In the genomic region with DNA sequence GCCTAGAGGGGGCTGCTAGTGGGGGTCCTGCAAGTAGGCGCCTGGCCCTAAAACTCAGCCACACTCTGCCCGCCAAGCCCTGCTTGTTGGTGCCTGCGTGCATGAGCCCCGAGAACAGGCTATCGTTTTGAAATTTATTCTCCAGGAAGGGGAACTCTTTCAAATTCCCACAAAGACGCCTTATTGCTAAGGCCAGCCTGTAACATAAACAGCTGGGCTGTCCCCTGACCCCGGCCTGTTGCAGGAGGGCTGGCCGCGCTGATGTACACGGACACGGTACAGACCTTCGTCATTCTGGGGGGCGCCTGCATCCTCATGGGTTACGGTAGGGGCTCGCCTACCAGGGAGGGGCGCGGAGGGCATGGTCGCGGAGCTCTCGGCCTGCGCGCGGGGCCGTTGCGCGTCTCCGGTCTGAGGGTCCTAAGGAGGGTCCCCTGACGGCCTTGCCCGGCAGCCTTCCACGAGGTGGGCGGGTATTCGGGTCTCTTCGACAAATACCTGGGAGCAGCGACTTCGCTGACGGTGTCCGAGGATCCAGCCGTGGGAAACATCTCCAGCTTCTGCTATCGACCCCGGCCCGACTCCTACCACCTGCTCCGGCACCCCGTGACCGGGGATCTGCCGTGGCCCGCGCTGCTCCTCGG, we compare ENCODE assay signal across 8 cellular contexts. TPM values are rescaled to one million over a fixed set of nuclear protein-coding genes. Genes with fewer than 3 reads are reported as not detected.
DNase-seq lines count a peak whose midpoint lies in the region; ATAC-seq, FAIRE-seq and TF ChIP-seq lines count a peak whose summit lies in the region.

No MANE protein-coding gene starts in this region.

- no peak for DNase-seq in A549 (ENCODE audit: low read depth in 1 of 2, low spot score in 1 of 2)
- DNase-seq in chondrocyte (ENCODE audit: low spot score), result peak; percentile 92
- DNase-seq in stimulated activated CD8-positive, alpha-beta memory T cell treated with anti-CD3 and anti-CD28 coated beads, Interleukin-4, amount 100 ng/mL, for 48 hours, result no peak
- no peak for DNase-seq in kidney glomerular epithelial cell (lab: John Stamatoyannopoulos, UW)
- no peak for DNase-seq in NCI-H2171 treated with DMSO at 0.1 percent for 48 hours (lab: John Stamatoyannopoulos, UW)

- no peak for TF ChIP-seq CTCF in A549 (IDR thresholded peaks at IDR 0.05)
- TF ChIP-seq CTCF in chondrocyte (IDR thresholded peaks at IDR 0.05), result no peak

- H3K36me3 Mint-ChIP-seq in chondrocyte (ENCODE audit: low read depth), result peaks cover 4% of the 10 kb centered on the region

- TF ChIP-seq POLR2A in A549 (IDR thresholded peaks at IDR 0.05; ENCODE audit: low read length), result no peak

- H3K27me3 ChIP-seq in mucosa of stomach (ENCODE audit: control insufficient read depth, insufficient read depth, low read length), result peaks cover 26% of the 10 kb centered on the region

- peak overlapping the region; percentile 97 for H3K4me2 ChIP-seq in A549

- H3K4me1 Mint-ChIP-seq in chondrocyte (ENCODE audit: low read depth), result peaks cover 12% of the 10 kb centered on the region

- H3K9ac ChIP-seq in mucosa of stomach (ENCODE audit: low read length), result peak overlapping the region; percentile 55

- H3K4me3 Mint-ChIP-seq in chondrocyte (ENCODE audit: unreplicated experiment), result peak overlapping the region; percentile 73

- no peak for TF ChIP-seq RAD21 in A549 (conservative IDR thresholded peaks at IDR 0.05 in 1 of 2, IDR thresholded peaks at IDR 0.05 in 1 of 2)

- no peak for FAIRE-seq in A549 (lab: Jason Lieb, UNC)

- H3K36me3 ChIP-seq in mucosa of stomach (ENCODE audit: control insufficient read depth, insufficient read depth, low read length), result no peaks in the 10 kb centered on the region

- no peak for TF ChIP-seq EP300 in A549 (IDR thresholded peaks at IDR 0.05)

- H3K9me3 ChIP-seq in A549 (no peaks in the 10 kb centered on the region), mucosa of stomach (ENCODE audit: control insufficient read depth, low read length) (no peaks in the 10 kb centered on the region)

- H3K27ac Mint-ChIP-seq in chondrocyte (ENCODE audit: unreplicated experiment), result no peak overlapping the region

- CTCF ChIA-PET in A549 (lab: Yijun Ruan, JAX), result interaction anchor here (0.9 to 1.5 kb wide), 4 partner anchors 11 to 209 kb away, joined by 3 to 4 read pairs (median 4); no protein-coding TSS in a partner anchor

- WGBS in A549 (ENCODE audit: missing lambda C conversion rate), result 45% methylated on average over 38 of the region's 48 CpGs

- no peak; a peak in 2 of 6 replicates for ATAC-seq in A549
- ATAC-seq in HG02981 (IDR thresholded peaks at IDR 0.05; ENCODE audit: unreplicated experiment), result peak; percentile 5
- ATAC-seq in HG02938 (IDR thresholded peaks at IDR 0.05; ENCODE audit: unreplicated experiment), result no peak

- H3K27me3 Mint-ChIP-seq in chondrocyte (ENCODE audit: low read depth), result no peaks in the 10 kb centered on the region

- POLR2A ChIA-PET in A549 (lab: Yijun Ruan, JAX), result interaction anchor here (1.6 to 2.2 kb wide), 2 partner anchors 10 to 21 kb away, joined by 4 to 6 read pairs; partner anchors contain the start of gene RUSF1

- no peaks in the 10 kb centered on the region for H3K9me3 Mint-ChIP-seq in chondrocyte (ENCODE audit: low read depth)

- H3K27ac ChIP-seq in A549, result peak overlapping the region; percentile 59 to 82; a peak in 5 of 6 replicates

- H3K4me3 ChIP-seq in A549, result peak overlapping the region; percentile 56
- peak overlapping the region; percentile 23 for H3K4me3 ChIP-seq in mucosa of stomach (ENCODE audit: low read length)

- H3K4me1 ChIP-seq in A549 (peaks cover 17% of the 10 kb centered on the region; the same call in 2 of the 3 replicates), mucosa of stomach (ENCODE audit: control insufficient read depth, insufficient read depth, low read length) (peaks cover 21% of the 10 kb centered on the region)

TF ChIP-seq in A549, 52 proteins besides CTCF, POLR2A, EP300 and RAD21:
- TF ChIP-seq PBX3 (IDR thresholded peaks at IDR 0.05) (no peak), RCOR1 (IDR thresholded peaks at IDR 0.05; ENCODE audit: low read depth, low read length) (no peak), ESRRA (IDR thresholded peaks at IDR 0.05; ENCODE audit: borderline replicate concordance, low read length) (no peak), EHF (CRISPR knock-in tag; IDR thresholded peaks at IDR 0.05) (no peak), CEBPB (IDR thresholded peaks at IDR 0.05) (no peak), NR3C1 (IDR thresholded peaks at IDR 0.05) (no peak), JUNB (IDR thresholded peaks at IDR 0.05) (no peak), ZC3H11A (IDR thresholded peaks at IDR 0.05) (no peak)

RNA-seq across cellular contexts. Expression of gene SLC5A2, which starts 4.3 kb away (rescaled TPM):
- polyA plus RNA-seq in A549 (2011; rRNA removed) (0.07 and 0.09 TPM in 2 replicates), A549 (2017; fragmentation: RNase III; extraction: RNeasy Plus Mini Kit Qiagen cat#74134 plus additional on column Dnase treatment) (0.20 to 0.46 TPM (median 0.41 TPM) in 3 replicates)
- polyA plus RNA-seq in A549 (2012; cell fraction: cytosol; rRNA removed), result 0.11 and 0.12 TPM in 2 replicates
- polyA plus RNA-seq in A549 (2012; cell fraction: nucleus; rRNA removed), result 0.71 and 2.2 TPM in 2 replicates
- 0.12 TPM in 1 of 2 replicates, not detected in the other for polyA minus RNA-seq in A549 (2011; rRNA and poly(A)+ RNA removed)
- not detected in 3 replicates for total RNA-seq in chondrocyte

RNA-seq across cellular contexts. Expression of gene TGFB1I1, which starts 15.2 kb away (rescaled TPM):
- 8.3 and 14.2 TPM in 2 replicates for polyA plus RNA-seq in A549 (2011; rRNA removed)
- 21.4 and 32.6 TPM in 2 replicates for polyA plus RNA-seq in A549 (2012; cell fraction: cytosol; rRNA removed)
- 87.9 and 95.6 TPM in 2 replicates for polyA plus RNA-seq in A549 (2012; cell fraction: nucleus; rRNA removed)
- polyA plus RNA-seq in A549 (2017; fragmentation: RNase III; extraction: RNeasy Plus Mini Kit Qiagen cat#74134 plus additional on column Dnase treatment), result 68.7 to 81.0 TPM (median 75.1 TPM) in 3 replicates
- 20.4 and 24.0 TPM in 2 replicates for polyA minus RNA-seq in A549 (2011; rRNA and poly(A)+ RNA removed)
- total RNA-seq in chondrocyte, result 124 to 224 TPM (median 221 TPM) in 3 replicates

RNA-seq across cellular contexts. Expression of gene RUSF1, which starts 21.0 kb away (rescaled TPM):
- 27.8 and 42.4 TPM in 2 replicates for polyA plus RNA-seq in A549 (2011; rRNA removed)
- polyA plus RNA-seq in A549 (2012; cell fraction: cytosol; rRNA removed), result 23.5 and 30.9 TPM in 2 replicates
- 171 and 181 TPM in 2 replicates for polyA plus RNA-seq in A549 (2012; cell fraction: nucleus; rRNA removed)
- 30.7 to 37.7 TPM (median 35.3 TPM) in 3 replicates for polyA plus RNA-seq in A549 (2017; fragmentation: RNase III; extraction: RNeasy Plus Mini Kit Qiagen cat#74134 plus additional on column Dnase treatment)
- polyA minus RNA-seq in A549 (2011; rRNA and poly(A)+ RNA removed), result 52.8 and 57.5 TPM in 2 replicates
- 52.7 to 67.5 TPM (median 58.3 TPM) in 3 replicates for total RNA-seq in chondrocyte

RNA-seq across cellular contexts. Expression of gene ARMC5, which starts 27.9 kb away (rescaled TPM):
- polyA plus RNA-seq in A549 (2011; rRNA removed), result 3.2 and 3.5 TPM in 2 replicates
- polyA plus RNA-seq in A549 (2012; cell fraction: cytosol; rRNA removed), result 6.5 and 8.8 TPM in 2 replicates
- polyA plus RNA-seq in A549 (2012; cell fraction: nucleus; rRNA removed), result 32.7 and 40.9 TPM in 2 replicates
- polyA plus RNA-seq in A549 (2017; fragmentation: RNase III; extraction: RNeasy Plus Mini Kit Qiagen cat#74134 plus additional on column Dnase treatment), result 6.0 to 7.4 TPM (median 6.1 TPM) in 3 replicates
- polyA minus RNA-seq in A549 (2011; rRNA and poly(A)+ RNA removed), result 5.9 and 8.1 TPM in 2 replicates
- total RNA-seq in chondrocyte, result 12.2 to 13.2 TPM (median 12.4 TPM) in 3 replicates

RNA-seq across cellular contexts. Expression of gene AHSP, which starts 40.5 kb away (rescaled TPM):
- polyA plus RNA-seq in A549 (2011; rRNA removed), result not detected in 2 replicates
- not detected in 2 replicates for polyA plus RNA-seq in A549 (2012; cell fraction: cytosol; rRNA removed)
- polyA plus RNA-seq in A549 (2012; cell fraction: nucleus; rRNA removed), result not detected in 2 replicates
- polyA plus RNA-seq in A549 (2017; fragmentation: RNase III; extraction: RNeasy Plus Mini Kit Qiagen cat#74134 plus additional on column Dnase treatment), result not detected in 3 replicates
- not detected in 2 replicates for polyA minus RNA-seq in A549 (2011; rRNA and poly(A)+ RNA removed)
- not detected in 3 replicates for total RNA-seq in chondrocyte
